12 cellular contexts compared by ENCODE assay signal in genomic region chr11:72789493-72790131, GRCh38. TPM values are rescaled to one million over a fixed set of nuclear protein-coding genes. Genes with fewer than 3 reads are reported as not detected.
A peak's percentile ranks its signal among the peaks of the same experiment; 100 is the strongest.
DNase-seq lines count a peak whose midpoint lies in the region; ATAC-seq and TF ChIP-seq lines count a peak whose summit lies in the region.
"Had no signal": no experiment of that assay in that cellular context is flagged by ENCODE, and none has a peak within 500 bp of the region (broad histone marks: within the 10 kb centered on the region; RNA-seq: fewer than 3 reads in every experiment).

No MANE protein-coding gene starts in this region.

- H3K9me3 ChIP-seq in tibial artery (no peaks in the 10 kb centered on the region), MM.1S (replicated peaks; ENCODE audit: insufficient read depth, low read length) (no peaks in the 10 kb centered on the region)

- peaks cover 0 to 42% (median 29%) of the 10 kb centered on the region in 4 donors for H3K4me1 ChIP-seq in tibial artery
- H3K4me1 ChIP-seq in MM.1S (ENCODE audit: low read length): peaks cover 11% of the 10 kb centered on the region

- peak overlapping the region; percentile 74 to 77 for H3K27ac ChIP-seq in tibial artery
- H3K27ac ChIP-seq in MM.1S (ENCODE audit: low read length): no peak overlapping the region

- 0 out of 2 replicates have a peak, but pooled peaks cover 3% of the 10 kb centered on the region for H3F3A ChIP-seq in MM.1S (ENCODE audit: insufficient read depth, low read length)

- H3K27me3 ChIP-seq in tibial artery (no peaks in the 10 kb centered on the region), MM.1S (replicated peaks; ENCODE audit: insufficient read depth, low read length) (no peaks in the 10 kb centered on the region)

- H3K9ac ChIP-seq in MM.1S (ENCODE audit: low read length): no peak overlapping the region

- H3K27ac Mint-ChIP-seq in chondrocyte (ENCODE audit: unreplicated experiment) (peak overlapping the region; percentile 89), progenitor cell of endocrine pancreas (no peak overlapping the region)
- H3K27ac Mint-ChIP-seq: activated naive CD8-positive, alpha-beta T cell treated with anti-CD3 and anti-CD28 coated beads, Interleukin-2, amount 10 ng/mL, durations not matched to agents 7 days and 5 days had no signal

- TF ChIP-seq CTCF in chondrocyte (IDR thresholded peaks at IDR 0.05): no peak
- TF ChIP-seq CTCF in tibial artery (IDR thresholded peaks at IDR 0.05): no peak
- TF ChIP-seq CTCF in MM.1S (IDR thresholded peaks at IDR 0.05; ENCODE audit: low read length): no peak
- TF ChIP-seq CTCF in progenitor cell of endocrine pancreas (IDR thresholded peaks at IDR 0.05; ENCODE audit: unreplicated experiment): no peak

- H3K36me3 Mint-ChIP-seq in chondrocyte (ENCODE audit: low read depth) (no peaks in the 10 kb centered on the region), progenitor cell of endocrine pancreas (ENCODE audit: insufficient read depth) (no peaks in the 10 kb centered on the region)
- H3K36me3 Mint-ChIP-seq: activated naive CD8-positive, alpha-beta T cell treated with anti-CD3 and anti-CD28 coated beads, Interleukin-2, amount 10 ng/mL, durations not matched to agents 7 days and 5 days had no signal

- H3K4me3 ChIP-seq in tibial artery: no peak overlapping the region
- no peak overlapping the region for H3K4me3 ChIP-seq in MM.1S (ENCODE audit: low read length)

- H3K4me1 Mint-ChIP-seq in chondrocyte (ENCODE audit: low read depth): peaks cover 49% of the 10 kb centered on the region
- H3K4me1 Mint-ChIP-seq in progenitor cell of endocrine pancreas (ENCODE audit: low read depth): peaks cover 37% of the 10 kb centered on the region

- no peaks in the 10 kb centered on the region for H3K9me3 Mint-ChIP-seq in chondrocyte (ENCODE audit: low read depth)
- no peaks in the 10 kb centered on the region for H3K9me3 Mint-ChIP-seq in progenitor cell of endocrine pancreas (ENCODE audit: low read depth)
- H3K9me3 Mint-ChIP-seq: activated naive CD8-positive, alpha-beta T cell treated with anti-CD3 and anti-CD28 coated beads, Interleukin-2, amount 10 ng/mL, durations not matched to agents 7 days and 5 days had no signal

- no peak for ATAC-seq in HG02798 (IDR thresholded peaks at IDR 0.05; ENCODE audit: poor library complexity, unreplicated experiment)

- DNase-seq in HT1080 (ENCODE audit: low read depth) (peak; percentile 61), chondrocyte (ENCODE audit: low spot score) (no peak), kidney tubule cell (ENCODE audit: low spot score) (peak; percentile 60), tibial artery (peak in 1 of 2 donors; percentile 83), MM.1S (no peak), progenitor cell of endocrine pancreas (ENCODE audit: low spot score, unreplicated experiment) (no peak), CD1c-positive myeloid dendritic cell (ENCODE audit: extremely low spot score) (no peak)
- DNase-seq: activated CD4-positive, alpha-beta T cell treated with anti-CD3 and anti-CD28 coated beads, Interleukin-2, amount 50 U/mL, for 1 hour; activated naive CD8-positive, alpha-beta T cell treated with anti-CD3 and anti-CD28 coated beads, Interleukin-2, amount 10 ng/mL, durations not matched to agents 7 days and 5 days; NCI-H2081; SIG-M5 had no signal

- H3K4me3 Mint-ChIP-seq in chondrocyte (ENCODE audit: unreplicated experiment) (no peak overlapping the region), progenitor cell of endocrine pancreas (ENCODE audit: low read depth) (no peak overlapping the region)
- H3K4me3 Mint-ChIP-seq: activated naive CD8-positive, alpha-beta T cell treated with anti-CD3 and anti-CD28 coated beads, Interleukin-2, amount 10 ng/mL, durations not matched to agents 7 days and 5 days had no signal

- H3K4me2 ChIP-seq in MM.1S (ENCODE audit: low read depth, low read length): no peak overlapping the region

- H2AFZ ChIP-seq in MM.1S (ENCODE audit: low read length): no peak overlapping the region

- H4K20me1 ChIP-seq in MM.1S (ENCODE audit: insufficient read depth, low read length): no peaks in the 10 kb centered on the region

- H3K79me2 ChIP-seq in MM.1S (ENCODE audit: low read length): no peaks in the 10 kb centered on the region

- intact Hi-C loops in tibial artery (cut with DNase I; ENCODE audit: low total_unique reads): loop anchor here (5.0 kb wide), 1 partner anchor 67 kb away; no protein-coding TSS in a partner anchor

- H3K36me3 ChIP-seq in tibial artery (no peaks in the 10 kb centered on the region), MM.1S (replicated peaks; ENCODE audit: insufficient read depth, low read length) (no peaks in the 10 kb centered on the region)

- no peaks in the 10 kb centered on the region for H3K9me2 ChIP-seq in MM.1S (replicated peaks; ENCODE audit: insufficient read depth, low read length)

- no peaks in the 10 kb centered on the region for H3K27me3 Mint-ChIP-seq in chondrocyte (ENCODE audit: low read depth)
- H3K27me3 Mint-ChIP-seq in progenitor cell of endocrine pancreas: no peaks in the 10 kb centered on the region
- H3K27me3 Mint-ChIP-seq: activated naive CD8-positive, alpha-beta T cell treated with anti-CD3 and anti-CD28 coated beads, Interleukin-2, amount 10 ng/mL, durations not matched to agents 7 days and 5 days had no signal

RNA-seq across cellular contexts. Expression of gene STARD10, which starts 4.2 kb away (rescaled TPM):
- 31.2 and 41.0 TPM in 2 replicates for total RNA-seq in HT1080 (2014; rRNA removed; shearing (Covaris generic))
- 17.2 and 30.0 TPM in 2 replicates for polyA plus RNA-seq in HT1080 (2015; cell fraction: cytosol; rRNA removed)
- 7.2 and 9.5 TPM in 2 replicates for polyA plus RNA-seq in HT1080 (2015; cell fraction: nucleus; rRNA removed)
- total RNA-seq in chondrocyte (58.8 to 81.0 TPM (median 79.4 TPM) in 3 replicates), progenitor cell of endocrine pancreas (212 and 220 TPM in 2 replicates)

RNA-seq across cellular contexts. Expression of gene ATG16L2, which starts 24.6 kb away (rescaled TPM):
- total RNA-seq in HT1080 (2014; rRNA removed; shearing (Covaris generic)): 6.2 and 8.6 TPM in 2 replicates
- 10.9 and 14.4 TPM in 2 replicates for polyA plus RNA-seq in HT1080 (2015; cell fraction: cytosol; rRNA removed)
- 170 and 190 TPM in 2 replicates for polyA plus RNA-seq in HT1080 (2015; cell fraction: nucleus; rRNA removed)
- 7.9 to 14.8 TPM (median 9.9 TPM) in 3 replicates for total RNA-seq in chondrocyte
- 43.8 and 43.9 TPM in 2 replicates for total RNA-seq in progenitor cell of endocrine pancreas

RNA-seq across cellular contexts. Expression of gene ARAP1, which starts 37.4 kb away (rescaled TPM):
- total RNA-seq in HT1080 (2014; rRNA removed; shearing (Covaris generic)): 67.3 and 87.4 TPM in 2 replicates
- 58.8 and 64.3 TPM in 2 replicates for polyA plus RNA-seq in HT1080 (2015; cell fraction: cytosol; rRNA removed)
- 168 and 235 TPM in 2 replicates for polyA plus RNA-seq in HT1080 (2015; cell fraction: nucleus; rRNA removed)
- total RNA-seq in chondrocyte (45.3 to 67.4 TPM (median 48.1 TPM) in 3 replicates), progenitor cell of endocrine pancreas (83.4 and 86.7 TPM in 2 replicates)

Comparison
In these comparisons a context has a peak if more than half of its experiments do, and no peak if none do; other contexts are left out.
1. DNase-seq: peak in HT1080 (single experiment) and kidney tubule cell (single experiment); none in chondrocyte (single experiment), MM.1S (single experiment), progenitor cell of endocrine pancreas (single experiment) and CD1c-positive myeloid dendritic cell (single experiment).